Comparison of ENCODE assay signal across 9 cellular contexts in the genomic region with DNA sequence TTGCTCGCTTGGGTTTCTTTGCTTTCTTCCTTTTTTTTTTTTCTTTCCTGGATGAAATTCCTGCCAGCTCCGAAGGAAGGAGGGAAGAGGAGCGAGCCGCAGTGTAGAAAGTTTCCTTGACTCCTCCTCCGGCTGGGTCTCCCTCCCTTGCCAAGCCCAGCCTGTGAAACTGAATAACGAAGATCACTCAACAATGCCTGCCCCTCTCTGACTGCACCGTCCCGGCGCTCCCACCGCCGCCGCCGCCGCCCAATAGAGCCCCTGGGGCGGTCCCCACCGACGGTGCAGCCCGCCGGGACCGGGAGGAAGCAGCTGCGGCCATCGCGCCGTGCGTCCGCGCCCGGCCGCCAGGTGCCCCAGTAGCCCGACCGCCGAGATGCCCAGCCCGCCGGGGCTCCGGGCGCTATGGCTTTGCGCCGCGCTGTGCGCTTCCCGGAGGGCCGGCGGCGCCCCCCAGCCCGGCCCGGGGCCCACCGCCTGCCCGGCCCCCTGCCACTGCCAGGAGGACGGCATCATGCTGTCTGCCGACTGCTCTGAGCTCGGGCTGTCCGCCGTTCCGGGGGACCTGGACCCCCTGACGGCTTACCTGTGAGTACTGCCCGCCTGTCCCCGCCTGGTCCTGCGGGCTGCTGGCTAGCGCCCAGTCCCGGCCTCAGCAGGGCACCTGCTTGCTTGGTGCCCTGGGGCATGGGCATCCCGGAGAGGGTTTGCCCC. TPM values are rescaled to one million over a fixed set of nuclear protein-coding genes. Genes with fewer than 3 reads are reported as not detected.
DNase-seq lines count a peak whose midpoint lies in the region; ATAC-seq and TF ChIP-seq lines count a peak whose summit lies in the region.
"Had no signal": no experiment of that assay in that cellular context is flagged by ENCODE, and none has a peak within 500 bp of the region (broad histone marks: within the 10 kb centered on the region; RNA-seq: fewer than 3 reads in every experiment).

Gene LGR6, plus strand, starts transcription at position 186 of the 714 bp plus-strand sequence. Its CDS starts 191 bp downstream, at position 377.

- peak within 1 kb of the TSS; percentile 73 for H3K4me3 Mint-ChIP-seq in neural progenitor cell
- H3K4me3 Mint-ChIP-seq in activated T-helper 17 cell treated with anti-CD3 and anti-CD28 coated beads, Interleukin-2, amount 50 U/mL, for 72 hours: no peak within 1 kb of the TSS
- no peak within 1 kb of the TSS for H3K4me3 Mint-ChIP-seq in activated T-cell treated with anti-CD3 and anti-CD28 coated beads, Interleukin-2, amount 50 U/mL, for 24 hours

- H3K4me1 Mint-ChIP-seq in neural progenitor cell: peaks cover 6% of the 10 kb centered on the region
- H3K4me1 Mint-ChIP-seq in activated T-helper 17 cell treated with anti-CD3 and anti-CD28 coated beads, Interleukin-2, amount 50 U/mL, for 72 hours: peaks cover 6% of the 10 kb centered on the region
- H3K4me1 Mint-ChIP-seq in activated T-cell treated with anti-CD3 and anti-CD28 coated beads, Interleukin-2, amount 50 U/mL, for 24 hours (ENCODE audit: low read depth): peaks cover 8% of the 10 kb centered on the region

- WGBS in heart left ventricle, 4 donors: 3 to 17% (median 5%) methylated on average over 9 to 61 of the region's 61 CpGs

- H3K4me1 ChIP-seq in heart left ventricle (peaks cover 0 to 18% (median 6%) of the 10 kb centered on the region in 12 donors), neural progenitor cell (peaks cover 4% of the 10 kb centered on the region)

- peak within 1 kb of the TSS in 9 of 12 donors; percentile 16 to 47 (median 23) for H3K4me3 ChIP-seq in heart left ventricle
- H3K4me3 ChIP-seq in neural progenitor cell: peak within 1 kb of the TSS; percentile 54

- peaks cover 6 to 31% (median 17%) of the 10 kb centered on the region in 9 donors for H3K27me3 ChIP-seq in heart left ventricle
- H3K27me3 ChIP-seq in neural progenitor cell: peaks cover 45% of the 10 kb centered on the region

- ATAC-seq in heart left ventricle: peak in 2 of 4 donors; percentile 12 to 57
- no peak for ATAC-seq in activated T-helper 17 cell treated with anti-CD3 and anti-CD28 coated beads, Interleukin-2, amount 50 U/mL, for 72 hours (replicated peaks)

- intact Hi-C loops in heart left ventricle (cut with DNase I): loop anchor here in 6 of 10 donors (1.0 to 2.0 kb wide), 3 partner anchors 43 to 122 kb away; no protein-coding TSS in a partner anchor

- no peaks in the 10 kb centered on the region for H3K79me2 ChIP-seq in neural progenitor cell (ENCODE audit: low read depth)

- H3K9me3 ChIP-seq in heart left ventricle (no peaks in the 10 kb centered on the region), neural progenitor cell (ENCODE audit: low read depth) (no peaks in the 10 kb centered on the region)

- H3K27me3 Mint-ChIP-seq in neural progenitor cell (ENCODE audit: insufficient read depth, low read depth): peaks cover 31% of the 10 kb centered on the region
- peaks cover 23% of the 10 kb centered on the region for H3K27me3 Mint-ChIP-seq in activated T-helper 17 cell treated with anti-CD3 and anti-CD28 coated beads, Interleukin-2, amount 50 U/mL, for 72 hours
- peaks cover 32% of the 10 kb centered on the region for H3K27me3 Mint-ChIP-seq in activated T-cell treated with anti-CD3 and anti-CD28 coated beads, Interleukin-2, amount 50 U/mL, for 24 hours

- H3K27ac Mint-ChIP-seq in neural progenitor cell: no peak within 1 kb of the TSS
- H3K27ac Mint-ChIP-seq in activated T-helper 17 cell treated with anti-CD3 and anti-CD28 coated beads, Interleukin-2, amount 50 U/mL, for 72 hours: no peak within 1 kb of the TSS
- H3K27ac Mint-ChIP-seq in activated T-cell treated with anti-CD3 and anti-CD28 coated beads, Interleukin-2, amount 50 U/mL, for 24 hours: no peak within 1 kb of the TSS

- TF ChIP-seq CTCF in heart left ventricle (IDR thresholded peaks at IDR 0.05) (peak in 2 of 12 donors; percentile 19 to 31), neural progenitor cell (IDR thresholded peaks at IDR 0.05) (peak; percentile 25)

- H2AFZ ChIP-seq in neural progenitor cell (replicated peaks): peak within 1 kb of the TSS; percentile 76

- H3F3A ChIP-seq in neural progenitor cell (ENCODE audit: low read depth): peaks cover 9% of the 10 kb centered on the region

- H4K20me1 ChIP-seq in neural progenitor cell (ENCODE audit: low read depth): no peaks in the 10 kb centered on the region

- no peaks in the 10 kb centered on the region for H3K36me3 Mint-ChIP-seq in neural progenitor cell
- H3K36me3 Mint-ChIP-seq in activated T-helper 17 cell treated with anti-CD3 and anti-CD28 coated beads, Interleukin-2, amount 50 U/mL, for 72 hours (ENCODE audit: low read depth): no peaks in the 10 kb centered on the region
- no peaks in the 10 kb centered on the region for H3K36me3 Mint-ChIP-seq in activated T-cell treated with anti-CD3 and anti-CD28 coated beads, Interleukin-2, amount 50 U/mL, for 24 hours (ENCODE audit: low read depth)

- TF ChIP-seq POLR2A in heart left ventricle (IDR thresholded peaks at IDR 0.05): no peak

- H3K27ac ChIP-seq in heart left ventricle: no peak within 1 kb of the TSS
- no peak within 1 kb of the TSS for H3K27ac ChIP-seq in neural progenitor cell

- DNase-seq in COLO668 (lab: John Stamatoyannopoulos, UW; ENCODE audit: unreplicated experiment) (peak; percentile 41), RPMI7951 (ENCODE audit: low read depth) (peak; percentile 59), heart left ventricle (peak in 1 of 5 donors; percentile 60), neural progenitor cell (ENCODE audit: low spot score) (peak; percentile 74), putamen (ENCODE audit: low spot score) (no peak)
- no peak for DNase-seq in activated effector memory CD4-positive, alpha-beta T cell treated with anti-CD3 and anti-CD28 coated beads, Interleukin-2, amount 50 U/mL, for 16 hours
- no peak for DNase-seq in activated T-cell treated with anti-CD3 and anti-CD28 coated beads, Interleukin-2, amount 50 U/mL, for 24 hours
- DNase-seq: T-helper 1 cell had no signal

- no peaks in the 10 kb centered on the region for H3K9me3 Mint-ChIP-seq in neural progenitor cell
- H3K9me3 Mint-ChIP-seq in activated T-helper 17 cell treated with anti-CD3 and anti-CD28 coated beads, Interleukin-2, amount 50 U/mL, for 72 hours: no peaks in the 10 kb centered on the region
- H3K9me3 Mint-ChIP-seq in activated T-cell treated with anti-CD3 and anti-CD28 coated beads, Interleukin-2, amount 50 U/mL, for 24 hours: no peaks in the 10 kb centered on the region

- peak within 1 kb of the TSS; percentile 82 for H3K4me2 ChIP-seq in neural progenitor cell

- H3K36me3 ChIP-seq in heart left ventricle (no peaks in the 10 kb centered on the region), neural progenitor cell (no peaks in the 10 kb centered on the region)

- no peak within 1 kb of the TSS for H3K9ac ChIP-seq in neural progenitor cell

RNA-seq across cellular contexts. Expression of gene LGR6, which starts in this region (rescaled TPM):
- total RNA-seq in RPMI7951 (2014; rRNA removed; shearing (Covaris generic)): 30.3 and 33.4 TPM in 2 replicates
- total RNA-seq in heart left ventricle: 1 to 10 TPM in 6 of 9 donors, under 1 TPM in 3; 0.29 to 3.5 (median 1.8) TPM
- polyA plus RNA-seq in heart left ventricle: 1 to 10 TPM; 1.3 to 1.7 TPM
- 0.25 TPM in 1 of 2 replicates, not detected in the other for total RNA-seq in neural progenitor cell (ENCODE audit: low replicate concordance)
- total RNA-seq in activated T-helper 17 cell treated with anti-CD3 and anti-CD28 coated beads, Interleukin-2, amount 50 U/mL, for 72 hours: under 1 TPM in 1 of 2 donors, not detected in 1; 0.21 TPM

Comparison
In these comparisons a context has a peak if more than half of its experiments do, and no peak if none do; other contexts are left out.
1. Peak in DNase-seq, H3K4me3 ChIP-seq and H3K4me2 ChIP-seq in neural progenitor cell; RNA of the gene not detected or under 1 TPM.
2. DNase-seq: peak in COLO668 (single experiment) and RPMI7951 (single experiment); none in activated effector memory CD4-positive, alpha-beta T cell treated with anti-CD3 and anti-CD28 coated beads, Interleukin-2, amount 50 U/mL, for 16 hours (single experiment), putamen (single experiment) and activated T-cell treated with anti-CD3 and anti-CD28 coated beads, Interleukin-2, amount 50 U/mL, for 24 hours (single experiment).